Comparison of ENCODE assay signal across 26 cellular contexts in genomic region chr3:16618721-16619120, GRCh38. TPM values are rescaled to one million over a fixed set of nuclear protein-coding genes. Genes with fewer than 3 reads are reported as not detected.
A peak's percentile ranks its signal among the peaks of the same experiment; 100 is the strongest.
DNase-seq lines count a peak whose midpoint lies in the region; ATAC-seq, FAIRE-seq and TF ChIP-seq lines count a peak whose summit lies in the region.
"Had no signal": no experiment of that assay in that cellular context is flagged by ENCODE, and none has a peak within 500 bp of the region (broad histone marks: within the 10 kb centered on the region; RNA-seq: fewer than 3 reads in every experiment).

No MANE protein-coding gene starts in this region.

- no peak for FAIRE-seq in frontal cortex (lab: Jason Lieb, UNC)
- FAIRE-seq: colon, GM12878, pancreas had no signal

- no peak for TF ChIP-seq CTCF in choroid plexus epithelial cell (conservative IDR thresholded peaks at IDR 0.05; ENCODE audit: low read depth, low read length)

- ATAC-seq in GM19351 (IDR thresholded peaks at IDR 0.05; ENCODE audit: unreplicated experiment) (no peak), GM21360 (IDR thresholded peaks at IDR 0.05; ENCODE audit: unreplicated experiment) (no peak)
- ATAC-seq: activated CD4-positive, alpha-beta T cell treated with anti-CD3 and anti-CD28 coated beads for 36 hours; GM12878; pancreas had no signal

- peak; percentile 77 for DNase-seq in EH (ENCODE audit: low read depth)
- DNase-seq in NCI-H226: peak; percentile 88
- peak; percentile 48 for DNase-seq in choroid plexus epithelial cell (ENCODE audit: low read depth)
- peak; percentile 59 for DNase-seq in non-pigmented ciliary epithelial cell (ENCODE audit: low read depth)
- no peak for DNase-seq in frontal cortex (ENCODE audit: low spot score in 2 of 2)
- no peak for DNase-seq in NCI-H146 (lab: John Stamatoyannopoulos, UW)
- DNase-seq: activated CD4-positive, alpha-beta T cell treated with anti-CD3 and anti-CD28 coated beads for 36 hours; activated effector memory CD4-positive, alpha-beta T cell treated with Interleukin-2 at 50 U/mL for 16 hours; amniotic stem cell; Caco-2; left ventricle myocardium inferior; NCI-H1105; OCI-M1; pancreas; stimulated activated CD4-positive, alpha-beta T cell treated with anti-CD3 and anti-CD28 coated beads, Interleukin-2, amount 100 ng/mL, for 48 hours; stomach; T1000; uterus had no signal

- no peak overlapping the region for H3K4me3 ChIP-seq in choroid plexus epithelial cell (ENCODE audit: low read depth, low read length)
- H3K4me3 ChIP-seq: GM12878, left ventricle myocardium inferior, pancreas, SK-N-MC, stomach, uterus had no signal

RNA-seq across cellular contexts. Expression of gene DAZL, which starts 13.5 kb away (rescaled TPM):
- not detected for total RNA-seq in frontal cortex
- total RNA-seq: activated CD4-positive, alpha-beta T cell treated with anti-CD3 and anti-CD28 coated beads for 36 hours; Caco-2; G401; glomerular endothelial cell; left ventricle myocardium inferior; pancreas; skeletal muscle tissue had no signal

Comparison
In these comparisons a context has a peak if more than half of its experiments do, and no peak if none do; other contexts are left out.
1. DNase-seq: peak in EH (single experiment), NCI-H226 (single experiment), choroid plexus epithelial cell (single experiment) and non-pigmented ciliary epithelial cell (single experiment); none in frontal cortex (0 of 2) and NCI-H146 (single experiment).